Comparison of ENCODE assay signal across 1 cellular context in genomic region chrX:118345401-118346257, GRCh38.
TF ChIP-seq lines count a peak whose summit lies in the region.

WDR44 (plus strand) TSS chrX:118346106; CDS start chrX:118346504, 398 bp downstream.

TF ChIP-seq in HepG2, 621 proteins besides CTCF, POLR2A, EP300 and RAD21 (continued from another document and continues in another):
- no peak for TF ChIP-seq ZBTB43 (CRISPR knock-in tag; conservative IDR thresholded peaks at IDR 0.05)
- no peak for TF ChIP-seq ZSCAN29 (CRISPR knock-in tag; conservative IDR thresholded peaks at IDR 0.05)
- TF ChIP-seq REXO4 (CRISPR knock-in tag; IDR thresholded peaks at IDR 0.05; ENCODE audit: borderline replicate concordance) = no peak
- no peak for TF ChIP-seq ZNF816 (CRISPR knock-in tag; IDR thresholded peaks at IDR 0.05; ENCODE audit: borderline replicate concordance)
- no peak for TF ChIP-seq ZFP90 (CRISPR knock-in tag; IDR thresholded peaks at IDR 0.05; ENCODE audit: borderline replicate concordance)
- 0 out of 2 replicates have a peak, but pooled peaks have one; percentile 63 for TF ChIP-seq ZFP82 (CRISPR knock-in tag; IDR thresholded peaks at IDR 0.05; ENCODE audit: borderline replicate concordance)
- TF ChIP-seq ELF3 (CRISPR knock-in tag; IDR thresholded peaks at IDR 0.05) = no peak
- no peak for TF ChIP-seq JUND (CRISPR knock-in tag; IDR thresholded peaks at IDR 0.05)
- TF ChIP-seq HDAC6 (IDR thresholded peaks at IDR 0.05; ENCODE audit: low read depth, low read length) = no peak
- no peak for TF ChIP-seq MZF1 (CRISPR knock-in tag; IDR thresholded peaks at IDR 0.05; ENCODE audit: borderline replicate concordance)
- no peak for TF ChIP-seq IRF9 (CRISPR knock-in tag; IDR thresholded peaks at IDR 0.05; ENCODE audit: borderline replicate concordance)
- TF ChIP-seq ATF1 (CRISPR knock-in tag; IDR thresholded peaks at IDR 0.05) = no peak
- TF ChIP-seq PAWR (CRISPR knock-in tag; IDR thresholded peaks at IDR 0.05; ENCODE audit: borderline replicate concordance) = no peak
- no peak for TF ChIP-seq ZBED4 (CRISPR knock-in tag; IDR thresholded peaks at IDR 0.05; ENCODE audit: borderline replicate concordance)
- TF ChIP-seq KAT7 (CRISPR knock-in tag; IDR thresholded peaks at IDR 0.05; ENCODE audit: borderline replicate concordance) = no peak
- TF ChIP-seq ZNF605 (CRISPR knock-in tag; IDR thresholded peaks at IDR 0.05) = no peak
- no peak for TF ChIP-seq BATF2 (CRISPR knock-in tag; IDR thresholded peaks at IDR 0.05)
- no peak for TF ChIP-seq ZFAT (CRISPR knock-in tag; conservative IDR thresholded peaks at IDR 0.05)
- TF ChIP-seq ZNF253 (CRISPR knock-in tag; IDR thresholded peaks at IDR 0.05; ENCODE audit: borderline replicate concordance) = no peak
- TF ChIP-seq ZFP36 (IDR thresholded peaks at IDR 0.05; ENCODE audit: borderline replicate concordance, low read depth, low read length, partially characterized antibody) = no peak
- TF ChIP-seq RCOR2 (CRISPR knock-in tag; IDR thresholded peaks at IDR 0.05) = no peak
- no peak for TF ChIP-seq NR3C1 (CRISPR knock-in tag; IDR thresholded peaks at IDR 0.05)
- TF ChIP-seq ARNTL (CRISPR knock-in tag; IDR thresholded peaks at IDR 0.05) = no peak
- no peak for TF ChIP-seq ZNF839 (CRISPR knock-in tag; IDR thresholded peaks at IDR 0.05; ENCODE audit: borderline replicate concordance)
- TF ChIP-seq ZNF768 (CRISPR knock-in tag; IDR thresholded peaks at IDR 0.05) = no peak
- TF ChIP-seq ZKSCAN1 (IDR thresholded peaks at IDR 0.05; ENCODE audit: low read length) = no peak
- peak; percentile 94 for TF ChIP-seq ETV5 (CRISPR knock-in tag; IDR thresholded peaks at IDR 0.05; ENCODE audit: borderline replicate concordance)
- no peak for TF ChIP-seq FOXA1 (IDR thresholded peaks at IDR 0.05)
- no peak for TF ChIP-seq FOXA1 (CRISPR knock-in tag; IDR thresholded peaks at IDR 0.05)
- 0 out of 2 replicates have a peak, but pooled peaks have one; percentile 31 for TF ChIP-seq ZFP91 (CRISPR knock-in tag; IDR thresholded peaks at IDR 0.05; ENCODE audit: borderline replicate concordance)
- no peak for TF ChIP-seq ZNF12 (CRISPR knock-in tag; IDR thresholded peaks at IDR 0.05)
- peak; percentile 18; the same call in 1 of the 2 replicates for TF ChIP-seq MED1 (CRISPR knock-in tag; IDR thresholded peaks at IDR 0.05)
- TF ChIP-seq PREB (CRISPR knock-in tag; IDR thresholded peaks at IDR 0.05) = no peak
- no peak for TF ChIP-seq YEATS2 (CRISPR knock-in tag; IDR thresholded peaks at IDR 0.05; ENCODE audit: borderline replicate concordance)
- TF ChIP-seq ZNF737 (CRISPR knock-in tag; IDR thresholded peaks at IDR 0.05; ENCODE audit: borderline replicate concordance) = no peak
- no peak for TF ChIP-seq ZBTB37 (CRISPR knock-in tag; IDR thresholded peaks at IDR 0.05)
- TF ChIP-seq ZBTB21 (CRISPR knock-in tag; IDR thresholded peaks at IDR 0.05) = no peak
- no peak for TF ChIP-seq SMAD1 (CRISPR knock-in tag; IDR thresholded peaks at IDR 0.05; ENCODE audit: borderline replicate concordance, low read depth)
- no peak for TF ChIP-seq FOXO4 (CRISPR knock-in tag; conservative IDR thresholded peaks at IDR 0.05)
- TF ChIP-seq SNAPC4 (CRISPR knock-in tag; IDR thresholded peaks at IDR 0.05) = no peak
- TF ChIP-seq KMT2A (CRISPR knock-in tag; IDR thresholded peaks at IDR 0.05) = peak; percentile 34; the same call in 1 of the 2 replicates
- no peak for TF ChIP-seq ZNF589 (CRISPR knock-in tag; conservative IDR thresholded peaks at IDR 0.05)
- TF ChIP-seq ZNF800 (CRISPR knock-in tag; IDR thresholded peaks at IDR 0.05) = no peak
- TF ChIP-seq KDM5A (IDR thresholded peaks at IDR 0.05; ENCODE audit: borderline replicate concordance, low read length) = no peak
